17 cellular contexts compared by ENCODE assay signal in the genomic region with DNA sequence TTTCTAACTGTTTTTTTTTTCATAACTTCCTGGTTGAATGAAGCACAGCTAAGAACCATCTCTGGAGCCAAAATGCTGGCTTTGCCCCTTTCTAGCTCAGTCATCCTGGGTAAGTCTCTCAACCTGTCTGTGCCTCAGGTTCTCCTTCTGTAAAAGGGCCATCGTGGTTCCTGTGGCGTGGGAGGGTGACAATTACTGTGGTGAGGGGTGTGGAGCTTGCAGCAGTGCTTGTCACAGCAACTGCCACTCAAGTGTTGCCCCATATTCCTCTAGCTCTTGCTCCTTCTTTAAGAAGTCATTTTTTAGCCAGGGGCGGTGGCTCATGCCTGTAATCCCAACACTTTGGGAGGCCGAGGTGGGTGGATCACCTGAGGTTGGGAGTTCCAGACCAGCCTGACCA. TPM values are rescaled to one million over a fixed set of nuclear protein-coding genes. Genes with fewer than 3 reads are reported as not detected.
A peak's percentile ranks its signal among the peaks of the same experiment; 100 is the strongest.
DNase-seq lines count a peak whose midpoint lies in the region; ATAC-seq and FAIRE-seq lines count a peak whose summit lies in the region.
"Had no signal": no experiment of that assay in that cellular context is flagged by ENCODE, and none has a peak within 500 bp of the region (broad histone marks: within the 10 kb centered on the region; RNA-seq: fewer than 3 reads in every experiment).

No MANE protein-coding gene starts in this region.

- peaks cover 18% of the 10 kb centered on the region for H3K4me1 Mint-ChIP-seq in activated naive CD8-positive, alpha-beta T cell treated with anti-CD3 and anti-CD28 coated beads for 36 hours
- peaks cover 22% of the 10 kb centered on the region for H3K4me1 Mint-ChIP-seq in stimulated activated naive CD8-positive, alpha-beta T cell treated with anti-CD3 and anti-CD28 coated beads, Interleukin-15, Interleukin-2, amounts not matched to agents 100 ng/mL and 50 ng/mL, for 24 hours (ENCODE audit: low read depth)

- no peak for ATAC-seq in GM21367 (IDR thresholded peaks at IDR 0.05; ENCODE audit: unreplicated experiment)
- ATAC-seq: naive thymus-derived CD8-positive, alpha-beta T cell had no signal

- H3K27me3 Mint-ChIP-seq in activated naive CD8-positive, alpha-beta T cell treated with anti-CD3 and anti-CD28 coated beads for 36 hours, result peaks cover 5% of the 10 kb centered on the region
- H3K27me3 Mint-ChIP-seq in stimulated activated naive CD8-positive, alpha-beta T cell treated with anti-CD3 and anti-CD28 coated beads, Interleukin-15, Interleukin-2, amounts not matched to agents 100 ng/mL and 50 ng/mL, for 24 hours, result peaks cover under 1% of the 10 kb centered on the region

- H3K27ac Mint-ChIP-seq in activated naive CD8-positive, alpha-beta T cell treated with anti-CD3 and anti-CD28 coated beads for 36 hours, result peak overlapping the region; percentile 60
- H3K27ac Mint-ChIP-seq in stimulated activated naive CD8-positive, alpha-beta T cell treated with anti-CD3 and anti-CD28 coated beads, Interleukin-15, Interleukin-2, amounts not matched to agents 100 ng/mL and 50 ng/mL, for 24 hours, result peak overlapping the region; percentile 31
- H3K27ac Mint-ChIP-seq: CD4-positive, alpha-beta T cell had no signal

- no peak for FAIRE-seq in GM19239 (lab: Jason Lieb, UNC)

- peak; percentile 49 to 65 for DNase-seq in activated T-cell treated with anti-CD3 and anti-CD28 coated beads, Interleukin-2, amount 50 U/mL, for 48 hours
- DNase-seq in activated T-cell treated with anti-CD3 and anti-CD28 coated beads for 4 hours, result no peak
- no peak for DNase-seq in activated naive CD8-positive, alpha-beta T cell treated with anti-CD3 and anti-CD28 coated beads for 36 hours
- DNase-seq in GM19239 (ENCODE audit: insufficient read length, low spot score), result no peak
- DNase-seq: CD4-positive, alpha-beta T cell; DMS79; foreskin melanocyte; KBM-7; mesenchymal stem cell; naive thymus-derived CD8-positive, alpha-beta T cell; NCI-H1092 treated with DMSO at 0.1 percent for 48 hours; NCI-H2081 treated with DMSO at 0.1 percent for 48 hours; NCI-H524 had no signal

- no peak overlapping the region for H3K4me3 Mint-ChIP-seq in activated naive CD8-positive, alpha-beta T cell treated with anti-CD3 and anti-CD28 coated beads for 36 hours
- H3K4me3 Mint-ChIP-seq in stimulated activated naive CD8-positive, alpha-beta T cell treated with anti-CD3 and anti-CD28 coated beads, Interleukin-15, Interleukin-2, amounts not matched to agents 100 ng/mL and 50 ng/mL, for 24 hours, result no peak overlapping the region
- H3K4me3 Mint-ChIP-seq: CD4-positive, alpha-beta T cell; naive thymus-derived CD8-positive, alpha-beta T cell had no signal

- H3K9me3 Mint-ChIP-seq in activated naive CD8-positive, alpha-beta T cell treated with anti-CD3 and anti-CD28 coated beads for 36 hours, result no peaks in the 10 kb centered on the region
- H3K9me3 Mint-ChIP-seq in stimulated activated naive CD8-positive, alpha-beta T cell treated with anti-CD3 and anti-CD28 coated beads, Interleukin-15, Interleukin-2, amounts not matched to agents 100 ng/mL and 50 ng/mL, for 24 hours, result no peaks in the 10 kb centered on the region
- H3K9me3 Mint-ChIP-seq: CD4-positive, alpha-beta T cell; naive thymus-derived CD8-positive, alpha-beta T cell had no signal

- peaks cover 16% of the 10 kb centered on the region for H3K36me3 Mint-ChIP-seq in activated naive CD8-positive, alpha-beta T cell treated with anti-CD3 and anti-CD28 coated beads for 36 hours
- peaks cover 20% of the 10 kb centered on the region for H3K36me3 Mint-ChIP-seq in stimulated activated naive CD8-positive, alpha-beta T cell treated with anti-CD3 and anti-CD28 coated beads, Interleukin-15, Interleukin-2, amounts not matched to agents 100 ng/mL and 50 ng/mL, for 24 hours (ENCODE audit: low read depth)

RNA-seq across cellular contexts. Expression of gene SYNGR3, which starts 6.4 kb away (rescaled TPM):
- 1 to 10 TPM; 2.0 to 3.5 TPM for total RNA-seq in activated naive CD8-positive, alpha-beta T cell treated with anti-CD3 and anti-CD28 coated beads for 36 hours

RNA-seq across cellular contexts. Expression of gene GFER, which starts 12.2 kb away (rescaled TPM):
- total RNA-seq in activated naive CD8-positive, alpha-beta T cell treated with anti-CD3 and anti-CD28 coated beads for 36 hours, result 10 to 100 TPM; 27.3 to 29.5 TPM

RNA-seq across cellular contexts. Expression of gene ZNF598, which starts 13.4 kb away (rescaled TPM):
- total RNA-seq in activated naive CD8-positive, alpha-beta T cell treated with anti-CD3 and anti-CD28 coated beads for 36 hours, result 10 to 100 TPM; 98.3 to 99.8 TPM

RNA-seq across cellular contexts. Expression of gene NOXO1, which starts 14.9 kb away (rescaled TPM):
- under 1 TPM in 1 of 2 experiments, not detected in 1; 0.35 TPM for total RNA-seq in activated naive CD8-positive, alpha-beta T cell treated with anti-CD3 and anti-CD28 coated beads for 36 hours

RNA-seq across cellular contexts. Expression of gene NPW, which starts 23.4 kb away (rescaled TPM):
- 10 to 100 TPM; 29.1 to 34.2 TPM for total RNA-seq in activated naive CD8-positive, alpha-beta T cell treated with anti-CD3 and anti-CD28 coated beads for 36 hours
- total RNA-seq: kidney epithelial cell; naive thymus-derived CD8-positive, alpha-beta T cell; ureter had no signal

Comparison
In these comparisons a context has a peak if more than half of its experiments do, and no peak if none do; other contexts are left out.
1. DNase-seq: peak in activated T-cell treated with anti-CD3 and anti-CD28 coated beads, Interleukin-2, amount 50 U/mL, for 48 hours (2 of 2); none in activated T-cell treated with anti-CD3 and anti-CD28 coated beads for 4 hours (single experiment), activated naive CD8-positive, alpha-beta T cell treated with anti-CD3 and anti-CD28 coated beads for 36 hours (single experiment) and GM19239 (single experiment).